1 cellular context compared by ENCODE assay signal in the genomic region with DNA sequence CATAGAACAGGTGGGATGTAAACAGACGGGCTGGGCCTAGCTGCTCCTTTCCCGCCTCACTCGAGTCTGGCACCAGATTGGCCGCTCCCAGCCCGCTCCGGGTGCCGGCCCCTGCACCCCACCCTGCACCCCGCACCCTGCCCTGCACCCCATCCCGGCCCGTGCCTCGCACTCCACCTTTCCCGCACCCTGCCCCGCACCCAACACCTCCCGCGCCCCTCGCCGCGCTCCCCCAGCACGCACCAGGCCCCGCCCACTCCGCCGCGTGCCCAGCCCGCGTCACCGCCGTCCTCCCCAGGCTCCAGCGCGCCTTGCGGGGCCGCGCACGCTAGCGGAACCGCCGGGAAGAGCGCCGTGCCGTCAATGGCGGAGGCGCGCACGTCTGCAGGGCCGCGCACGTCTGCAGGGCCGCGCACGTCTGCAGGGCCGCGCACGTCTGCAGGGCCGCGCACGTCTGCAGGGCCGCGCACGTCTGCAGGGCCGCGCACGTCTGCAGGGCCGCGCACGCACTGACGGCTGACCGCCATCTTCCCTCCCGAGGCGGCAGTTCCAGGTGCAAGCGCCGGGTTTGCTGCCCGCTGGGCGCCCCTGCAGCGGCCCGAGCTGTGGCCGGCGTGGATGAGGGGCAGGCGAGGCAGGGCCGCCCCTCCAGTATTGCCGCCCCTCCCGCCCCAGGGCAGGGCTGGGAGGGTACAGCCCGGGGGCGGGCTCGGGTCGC.
TF ChIP-seq lines count a peak whose summit lies in the region.

A gene (plus strand): TSS at position 503 of the 718 bp plus-strand sequence. CDS start 347 bp downstream, outside the sequence.

TF ChIP-seq in HEK293, 187 proteins besides CTCF, POLR2A, EP300 and RAD21 (continued from another document and continues in another):
- TF ChIP-seq, protein P1, sequence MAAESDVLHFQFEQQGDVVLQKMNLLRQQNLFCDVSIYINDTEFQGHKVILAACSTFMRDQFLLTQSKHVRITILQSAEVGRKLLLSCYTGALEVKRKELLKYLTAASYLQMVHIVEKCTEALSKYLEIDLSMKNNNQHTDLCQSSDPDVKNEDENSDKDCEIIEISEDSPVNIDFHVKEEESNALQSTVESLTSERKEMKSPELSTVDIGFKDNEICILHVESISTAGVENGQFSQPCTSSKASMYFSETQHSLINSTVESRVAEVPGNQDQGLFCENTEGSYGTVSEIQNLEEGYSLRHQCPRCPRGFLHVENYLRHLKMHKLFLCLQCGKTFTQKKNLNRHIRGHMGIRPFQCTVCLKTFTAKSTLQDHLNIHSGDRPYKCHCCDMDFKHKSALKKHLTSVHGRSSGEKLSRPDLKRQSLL (tag by site-specific recombination; IDR thresholded peaks at IDR 0.05): peak; percentile 85
- no peak for TF ChIP-seq ZNF768 (tag by site-specific recombination; IDR thresholded peaks at IDR 0.05)
- TF ChIP-seq, protein P2, sequence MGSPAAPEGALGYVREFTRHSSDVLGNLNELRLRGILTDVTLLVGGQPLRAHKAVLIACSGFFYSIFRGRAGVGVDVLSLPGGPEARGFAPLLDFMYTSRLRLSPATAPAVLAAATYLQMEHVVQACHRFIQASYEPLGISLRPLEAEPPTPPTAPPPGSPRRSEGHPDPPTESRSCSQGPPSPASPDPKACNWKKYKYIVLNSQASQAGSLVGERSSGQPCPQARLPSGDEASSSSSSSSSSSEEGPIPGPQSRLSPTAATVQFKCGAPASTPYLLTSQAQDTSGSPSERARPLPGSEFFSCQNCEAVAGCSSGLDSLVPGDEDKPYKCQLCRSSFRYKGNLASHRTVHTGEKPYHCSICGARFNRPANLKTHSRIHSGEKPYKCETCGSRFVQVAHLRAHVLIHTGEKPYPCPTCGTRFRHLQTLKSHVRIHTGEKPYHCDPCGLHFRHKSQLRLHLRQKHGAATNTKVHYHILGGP (tag by site-specific recombination; IDR thresholded peaks at IDR 0.05): no peak
- peak; percentile 52; the same call in 1 of the 2 replicates for TF ChIP-seq ZIC2 (tag by site-specific recombination; IDR thresholded peaks at IDR 0.05)
- no peak for TF ChIP-seq ZBTB20 (tag by site-specific recombination; IDR thresholded peaks at IDR 0.05)
- peak; percentile 61; the same call in 1 of the 2 replicates for TF ChIP-seq ZFP37 (tag by site-specific recombination; IDR thresholded peaks at IDR 0.05)
- peak; percentile 67; the same call in 1 of the 2 replicates for TF ChIP-seq SP7 (tag by site-specific recombination; IDR thresholded peaks at IDR 0.05)
- TF ChIP-seq, protein P3, sequence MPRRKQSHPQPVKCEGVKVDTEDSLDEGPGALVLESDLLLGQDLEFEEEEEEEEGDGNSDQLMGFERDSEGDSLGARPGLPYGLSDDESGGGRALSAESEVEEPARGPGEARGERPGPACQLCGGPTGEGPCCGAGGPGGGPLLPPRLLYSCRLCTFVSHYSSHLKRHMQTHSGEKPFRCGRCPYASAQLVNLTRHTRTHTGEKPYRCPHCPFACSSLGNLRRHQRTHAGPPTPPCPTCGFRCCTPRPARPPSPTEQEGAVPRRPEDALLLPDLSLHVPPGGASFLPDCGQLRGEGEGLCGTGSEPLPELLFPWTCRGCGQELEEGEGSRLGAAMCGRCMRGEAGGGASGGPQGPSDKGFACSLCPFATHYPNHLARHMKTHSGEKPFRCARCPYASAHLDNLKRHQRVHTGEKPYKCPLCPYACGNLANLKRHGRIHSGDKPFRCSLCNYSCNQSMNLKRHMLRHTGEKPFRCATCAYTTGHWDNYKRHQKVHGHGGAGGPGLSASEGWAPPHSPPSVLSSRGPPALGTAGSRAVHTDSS (tag by site-specific recombination; IDR thresholded peaks at IDR 0.05): no peak
- TF ChIP-seq ZNF214 (tag by site-specific recombination; IDR thresholded peaks at IDR 0.05; ENCODE audit: borderline replicate concordance): no peak
- TF ChIP-seq KLF1 (tag by site-specific recombination; IDR thresholded peaks at IDR 0.05): peak; percentile 70
- TF ChIP-seq ZNF114 (tag by site-specific recombination; IDR thresholded peaks at IDR 0.05): no peak
- no peak for TF ChIP-seq ZNF530 (tag by site-specific recombination; IDR thresholded peaks at IDR 0.05; ENCODE audit: low read depth)
- no peak for TF ChIP-seq ZNF521 (tag by site-specific recombination; IDR thresholded peaks at IDR 0.05)
- TF ChIP-seq EGR2 (tag by site-specific recombination; IDR thresholded peaks at IDR 0.05; ENCODE audit: low read depth): peak; percentile 58
- TF ChIP-seq, protein P4, sequence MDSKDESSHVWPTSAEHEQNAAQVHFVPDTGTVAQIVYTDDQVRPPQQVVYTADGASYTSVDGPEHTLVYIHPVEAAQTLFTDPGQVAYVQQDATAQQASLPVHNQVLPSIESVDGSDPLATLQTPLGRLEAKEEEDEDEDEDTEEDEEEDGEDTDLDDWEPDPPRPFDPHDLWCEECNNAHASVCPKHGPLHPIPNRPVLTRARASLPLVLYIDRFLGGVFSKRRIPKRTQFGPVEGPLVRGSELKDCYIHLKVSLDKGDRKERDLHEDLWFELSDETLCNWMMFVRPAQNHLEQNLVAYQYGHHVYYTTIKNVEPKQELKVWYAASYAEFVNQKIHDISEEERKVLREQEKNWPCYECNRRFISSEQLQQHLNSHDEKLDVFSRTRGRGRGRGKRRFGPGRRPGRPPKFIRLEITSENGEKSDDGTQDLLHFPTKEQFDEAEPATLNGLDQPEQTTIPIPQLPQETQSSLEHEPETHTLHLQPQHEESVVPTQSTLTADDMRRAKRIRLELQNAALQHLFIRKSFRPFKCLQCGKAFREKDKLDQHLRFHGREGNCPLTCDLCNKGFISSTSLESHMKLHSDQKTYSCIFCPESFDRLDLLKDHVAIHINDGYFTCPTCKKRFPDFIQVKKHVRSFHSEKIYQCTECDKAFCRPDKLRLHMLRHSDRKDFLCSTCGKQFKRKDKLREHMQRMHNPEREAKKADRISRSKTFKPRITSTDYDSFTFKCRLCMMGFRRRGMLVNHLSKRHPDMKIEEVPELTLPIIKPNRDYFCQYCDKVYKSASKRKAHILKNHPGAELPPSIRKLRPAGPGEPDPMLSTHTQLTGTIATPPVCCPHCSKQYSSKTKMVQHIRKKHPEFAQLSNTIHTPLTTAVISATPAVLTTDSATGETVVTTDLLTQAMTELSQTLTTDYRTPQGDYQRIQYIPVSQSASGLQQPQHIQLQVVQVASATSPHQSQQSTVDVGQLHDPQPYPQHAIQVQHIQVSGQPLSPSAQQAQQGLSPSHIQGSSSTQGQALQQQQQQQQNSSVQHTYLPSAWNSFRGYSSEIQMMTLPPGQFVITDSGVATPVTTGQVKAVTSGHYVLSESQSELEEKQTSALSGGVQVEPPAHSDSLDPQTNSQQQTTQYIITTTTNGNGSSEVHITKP (tag by site-specific recombination; IDR thresholded peaks at IDR 0.05): 0 out of 2 replicates have a peak, but pooled peaks have one; percentile 23
- TF ChIP-seq, protein P5, sequence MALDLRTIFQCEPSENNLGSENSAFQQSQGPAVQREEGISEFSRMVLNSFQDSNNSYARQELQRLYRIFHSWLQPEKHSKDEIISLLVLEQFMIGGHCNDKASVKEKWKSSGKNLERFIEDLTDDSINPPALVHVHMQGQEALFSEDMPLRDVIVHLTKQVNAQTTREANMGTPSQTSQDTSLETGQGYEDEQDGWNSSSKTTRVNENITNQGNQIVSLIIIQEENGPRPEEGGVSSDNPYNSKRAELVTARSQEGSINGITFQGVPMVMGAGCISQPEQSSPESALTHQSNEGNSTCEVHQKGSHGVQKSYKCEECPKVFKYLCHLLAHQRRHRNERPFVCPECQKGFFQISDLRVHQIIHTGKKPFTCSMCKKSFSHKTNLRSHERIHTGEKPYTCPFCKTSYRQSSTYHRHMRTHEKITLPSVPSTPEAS (tag by site-specific recombination; IDR thresholded peaks at IDR 0.05): no peak
- TF ChIP-seq ZNF792 (tag by site-specific recombination; IDR thresholded peaks at IDR 0.05): 0 out of 2 replicates have a peak, but pooled peaks have one; percentile 48
- TF ChIP-seq ZNF169 (tag by site-specific recombination; IDR thresholded peaks at IDR 0.05): no peak
- TF ChIP-seq ZNF350 (tag by site-specific recombination; IDR thresholded peaks at IDR 0.05): no peak
- peak; percentile 73 for TF ChIP-seq ZSCAN16 (tag by site-specific recombination; IDR thresholded peaks at IDR 0.05)
- no peak for TF ChIP-seq ZNF707 (tag by site-specific recombination; IDR thresholded peaks at IDR 0.05)
- no peak for TF ChIP-seq ZNF560 (tag by site-specific recombination; IDR thresholded peaks at IDR 0.05; ENCODE audit: borderline replicate concordance)
- no peak for TF ChIP-seq ZNF549 (tag by site-specific recombination; IDR thresholded peaks at IDR 0.05)
- TF ChIP-seq FEZF1 (tag by site-specific recombination; IDR thresholded peaks at IDR 0.05): peak; percentile 64
- no peak for TF ChIP-seq ZNF433 (tag by site-specific recombination; IDR thresholded peaks at IDR 0.05; ENCODE audit: low read depth)
- TF ChIP-seq ZNF239 (tag by site-specific recombination; IDR thresholded peaks at IDR 0.05): no peak
- peak; percentile 75 for TF ChIP-seq KLF8 (tag by site-specific recombination; IDR thresholded peaks at IDR 0.05)
- TF ChIP-seq, protein P6, sequence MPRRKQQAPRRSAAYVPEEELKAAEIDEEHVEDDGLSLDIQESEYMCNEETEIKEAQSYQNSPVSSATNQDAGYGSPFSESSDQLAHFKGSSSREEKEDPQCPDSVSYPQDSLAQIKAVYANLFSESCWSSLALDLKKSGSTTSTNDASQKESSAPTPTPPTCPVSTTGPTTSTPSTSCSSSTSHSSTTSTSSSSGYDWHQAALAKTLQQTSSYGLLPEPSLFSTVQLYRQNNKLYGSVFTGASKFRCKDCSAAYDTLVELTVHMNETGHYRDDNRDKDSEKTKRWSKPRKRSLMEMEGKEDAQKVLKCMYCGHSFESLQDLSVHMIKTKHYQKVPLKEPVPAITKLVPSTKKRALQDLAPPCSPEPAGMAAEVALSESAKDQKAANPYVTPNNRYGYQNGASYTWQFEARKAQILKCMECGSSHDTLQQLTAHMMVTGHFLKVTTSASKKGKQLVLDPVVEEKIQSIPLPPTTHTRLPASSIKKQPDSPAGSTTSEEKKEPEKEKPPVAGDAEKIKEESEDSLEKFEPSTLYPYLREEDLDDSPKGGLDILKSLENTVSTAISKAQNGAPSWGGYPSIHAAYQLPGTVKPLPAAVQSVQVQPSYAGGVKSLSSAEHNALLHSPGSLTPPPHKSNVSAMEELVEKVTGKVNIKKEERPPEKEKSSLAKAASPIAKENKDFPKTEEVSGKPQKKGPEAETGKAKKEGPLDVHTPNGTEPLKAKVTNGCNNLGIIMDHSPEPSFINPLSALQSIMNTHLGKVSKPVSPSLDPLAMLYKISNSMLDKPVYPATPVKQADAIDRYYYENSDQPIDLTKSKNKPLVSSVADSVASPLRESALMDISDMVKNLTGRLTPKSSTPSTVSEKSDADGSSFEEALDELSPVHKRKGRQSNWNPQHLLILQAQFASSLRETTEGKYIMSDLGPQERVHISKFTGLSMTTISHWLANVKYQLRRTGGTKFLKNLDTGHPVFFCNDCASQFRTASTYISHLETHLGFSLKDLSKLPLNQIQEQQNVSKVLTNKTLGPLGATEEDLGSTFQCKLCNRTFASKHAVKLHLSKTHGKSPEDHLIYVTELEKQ (tag by site-specific recombination; IDR thresholded peaks at IDR 0.05; ENCODE audit: borderline replicate concordance): no peak; the same call in 1 of the 2 replicates
- TF ChIP-seq, protein P7, sequence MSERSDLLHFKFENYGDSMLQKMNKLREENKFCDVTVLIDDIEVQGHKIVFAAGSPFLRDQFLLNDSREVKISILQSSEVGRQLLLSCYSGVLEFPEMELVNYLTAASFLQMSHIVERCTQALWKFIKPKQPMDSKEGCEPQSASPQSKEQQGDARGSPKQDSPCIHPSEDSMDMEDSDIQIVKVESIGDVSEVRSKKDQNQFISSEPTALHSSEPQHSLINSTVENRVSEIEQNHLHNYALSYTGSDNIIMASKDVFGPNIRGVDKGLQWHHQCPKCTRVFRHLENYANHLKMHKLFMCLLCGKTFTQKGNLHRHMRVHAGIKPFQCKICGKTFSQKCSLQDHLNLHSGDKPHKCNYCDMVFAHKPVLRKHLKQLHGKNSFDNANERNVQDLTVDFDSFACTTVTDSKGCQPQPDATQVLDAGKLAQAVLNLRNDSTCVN (tag by site-specific recombination; optimal IDR thresholded peaks at IDR 0.05): peak; percentile 88
- TF ChIP-seq GLIS1 (tag by site-specific recombination; IDR thresholded peaks at IDR 0.05): peak; percentile 95
- 0 out of 2 replicates have a peak, but pooled peaks have one; percentile 35 for TF ChIP-seq YY1 (tag by site-specific recombination; IDR thresholded peaks at IDR 0.05)
- TF ChIP-seq ZNF473 (tag by site-specific recombination; IDR thresholded peaks at IDR 0.05): no peak
- TF ChIP-seq, protein P8, sequence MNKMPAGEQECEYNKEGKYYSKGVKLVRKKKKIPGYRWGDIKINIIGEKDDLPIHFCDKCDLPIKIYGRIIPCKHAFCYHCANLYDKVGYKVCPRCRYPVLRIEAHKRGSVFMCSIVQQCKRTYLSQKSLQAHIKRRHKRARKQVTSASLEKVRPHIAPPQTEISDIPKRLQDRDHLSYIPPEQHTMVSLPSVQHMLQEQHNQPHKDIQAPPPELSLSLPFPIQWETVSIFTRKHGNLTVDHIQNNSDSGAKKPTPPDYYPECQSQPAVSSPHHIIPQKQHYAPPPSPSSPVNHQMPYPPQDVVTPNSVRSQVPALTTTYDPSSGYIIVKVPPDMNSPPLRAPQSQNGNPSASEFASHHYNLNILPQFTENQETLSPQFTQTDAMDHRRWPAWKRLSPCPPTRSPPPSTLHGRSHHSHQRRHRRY (tag by site-specific recombination; IDR thresholded peaks at IDR 0.05): no peak
- TF ChIP-seq ZNF626 (tag by site-specific recombination; IDR thresholded peaks at IDR 0.05): no peak
- TF ChIP-seq, protein P9, sequence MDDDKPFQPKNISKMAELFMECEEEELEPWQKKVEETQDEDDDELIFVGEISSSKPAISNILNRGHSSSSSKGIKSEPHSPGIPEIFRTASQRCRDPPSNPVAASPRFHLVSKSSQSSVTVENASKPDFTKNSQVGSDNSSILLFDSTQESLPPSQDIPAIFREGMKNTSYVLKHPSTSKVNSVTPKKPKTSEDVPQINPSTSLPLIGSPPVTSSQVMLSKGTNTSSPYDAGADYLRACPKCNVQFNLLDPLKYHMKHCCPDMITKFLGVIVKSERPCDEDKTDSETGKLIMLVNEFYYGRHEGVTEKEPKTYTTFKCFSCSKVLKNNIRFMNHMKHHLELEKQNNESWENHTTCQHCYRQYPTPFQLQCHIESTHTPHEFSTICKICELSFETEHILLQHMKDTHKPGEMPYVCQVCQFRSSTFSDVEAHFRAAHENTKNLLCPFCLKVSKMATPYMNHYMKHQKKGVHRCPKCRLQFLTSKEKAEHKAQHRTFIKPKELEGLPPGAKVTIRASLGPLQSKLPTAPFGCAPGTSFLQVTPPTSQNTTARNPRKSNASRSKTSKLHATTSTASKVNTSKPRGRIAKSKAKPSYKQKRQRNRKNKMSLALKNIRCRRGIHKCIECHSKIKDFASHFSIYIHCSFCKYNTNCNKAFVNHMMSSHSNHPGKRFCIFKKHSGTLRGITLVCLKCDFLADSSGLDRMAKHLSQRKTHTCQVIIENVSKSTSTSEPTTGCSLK (tag by site-specific recombination; IDR thresholded peaks at IDR 0.05): no peak
- TF ChIP-seq ZNF76 (tag by site-specific recombination; IDR thresholded peaks at IDR 0.05; ENCODE audit: borderline replicate concordance, low read depth): peak; percentile 67
- TF ChIP-seq, protein P10, sequence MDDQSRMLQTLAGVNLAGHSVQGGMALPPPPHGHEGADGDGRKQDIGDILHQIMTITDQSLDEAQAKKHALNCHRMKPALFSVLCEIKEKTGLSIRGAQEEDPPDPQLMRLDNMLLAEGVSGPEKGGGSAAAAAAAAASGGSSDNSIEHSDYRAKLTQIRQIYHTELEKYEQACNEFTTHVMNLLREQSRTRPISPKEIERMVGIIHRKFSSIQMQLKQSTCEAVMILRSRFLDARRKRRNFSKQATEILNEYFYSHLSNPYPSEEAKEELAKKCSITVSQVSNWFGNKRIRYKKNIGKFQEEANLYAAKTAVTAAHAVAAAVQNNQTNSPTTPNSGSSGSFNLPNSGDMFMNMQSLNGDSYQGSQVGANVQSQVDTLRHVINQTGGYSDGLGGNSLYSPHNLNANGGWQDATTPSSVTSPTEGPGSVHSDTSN (CRISPR knock-in tag; IDR thresholded peaks at IDR 0.05): peak; percentile 82; the same call in 1 of the 2 replicates
- 0 out of 2 replicates have a peak, but pooled peaks have one; percentile 36 for TF ChIP-seq ZNF843 (tag by site-specific recombination; IDR thresholded peaks at IDR 0.05)
